In genomic region chr11:117875397-117876048, GRCh38 we compare ENCODE assay signal across 9 cellular contexts. TPM values are rescaled to one million over a fixed set of nuclear protein-coding genes. Genes with fewer than 3 reads are reported as not detected.
A peak's percentile ranks its signal among the peaks of the same experiment; 100 is the strongest.
DNase-seq lines count a peak whose midpoint lies in the region; ATAC-seq and TF ChIP-seq lines count a peak whose summit lies in the region.
"Had no signal": no experiment of that assay in that cellular context is flagged by ENCODE, and none has a peak within 500 bp of the region (broad histone marks: within the 10 kb centered on the region; RNA-seq: fewer than 3 reads in every experiment).

No MANE protein-coding gene starts in this region.

- POLR2A ChIA-PET in PC-9 (lab: Charles Lee; ENCODE audit: unreplicated experiment) = no interaction called here

- H3K4me1 Mint-ChIP-seq in activated naive CD4-positive, alpha-beta T cell treated with anti-CD3 and anti-CD28 coated beads, Interleukin-2, amount 50 U/mL, for 24 hours = peaks cover 24% of the 10 kb centered on the region

- peaks cover 2% of the 10 kb centered on the region for H3K36me3 Mint-ChIP-seq in activated naive CD4-positive, alpha-beta T cell treated with anti-CD3 and anti-CD28 coated beads, Interleukin-2, amount 50 U/mL, for 24 hours

- H3K27ac ChIP-seq in left lung = peak overlapping the region in 1 of 2 donors; percentile 60
- peak overlapping the region; percentile 85 for H3K27ac ChIP-seq in temporal lobe (ENCODE audit: low read depth, low read length)
- H3K27ac ChIP-seq in PC-9 = no peak overlapping the region

- DNase-seq in BE2C = peak; percentile 43
- DNase-seq in NCI-H146 treated with DMSO at 0.1 percent for 48 hours (lab: John Stamatoyannopoulos, UW; ENCODE audit: unreplicated experiment) = peak; percentile 32
- DNase-seq in left lung = no peak
- no peak for DNase-seq in iPS-NIHi7 (ENCODE audit: extremely low spot score)
- DNase-seq in GDM1 (lab: John Stamatoyannopoulos, UW) = no peak
- DNase-seq in PC-9 = no peak

- H3K27me3 Mint-ChIP-seq in activated naive CD4-positive, alpha-beta T cell treated with anti-CD3 and anti-CD28 coated beads, Interleukin-2, amount 50 U/mL, for 24 hours = peaks cover 32% of the 10 kb centered on the region

- H3K9me2 ChIP-seq in PC-9 (ENCODE audit: insufficient read depth) = no peaks in the 10 kb centered on the region

- no peaks in the 10 kb centered on the region for H3K79me2 ChIP-seq in PC-9 (ENCODE audit: low read depth)

- no peaks in the 10 kb centered on the region for H4K20me1 ChIP-seq in PC-9 (ENCODE audit: insufficient read depth)

- H3K4me2 ChIP-seq in PC-9 = no peak overlapping the region

- no peak overlapping the region for H3K27ac Mint-ChIP-seq in activated naive CD4-positive, alpha-beta T cell treated with anti-CD3 and anti-CD28 coated beads, Interleukin-2, amount 50 U/mL, for 24 hours

- no peaks in the 10 kb centered on the region for H3F3A ChIP-seq in PC-9 (ENCODE audit: insufficient read depth, low read depth)

- H3K27me3 ChIP-seq in BE2C = no peaks in the 10 kb centered on the region
- H3K27me3 ChIP-seq in left lung = peaks cover 34 to 72% of the 10 kb centered on the region in 2 donors
- peaks cover 98% of the 10 kb centered on the region for H3K27me3 ChIP-seq in PC-9 (ENCODE audit: insufficient read depth, low read depth)

- intact Hi-C loops in left lung (cut with DNase I) (no loop called here), PC-9 (cut with micrococcal nuclease; ENCODE audit: unreplicated experiment) (no loop called here)

- H3K36me3 ChIP-seq in BE2C (no peaks in the 10 kb centered on the region), left lung (no peaks in the 10 kb centered on the region), PC-9 (ENCODE audit: low read depth) (no peaks in the 10 kb centered on the region)

- TF ChIP-seq CTCF in BE2C (IDR thresholded peaks at IDR 0.05; ENCODE audit: low read depth, low read length) (no peak), left lung (IDR thresholded peaks at IDR 0.05) (no peak), PC-9 (conservative IDR thresholded peaks at IDR 0.05) (no peak)

- H3K4me1 ChIP-seq in BE2C = peaks cover 36% of the 10 kb centered on the region
- H3K4me1 ChIP-seq in left lung = peaks cover 5 to 53% of the 10 kb centered on the region in 2 donors
- no peaks in the 10 kb centered on the region for H3K4me1 ChIP-seq in PC-9 (replicated peaks; ENCODE audit: insufficient read depth)

- H2AFZ ChIP-seq in PC-9 = no peak overlapping the region

- CTCF ChIA-PET in PC-9 (lab: Charles Lee) = interaction anchor here (0.5 kb wide), 1 partner anchor 58 kb away, joined by 12 read pairs; no protein-coding TSS in a partner anchor

- ATAC-seq in left lung = peak; percentile 8

- no TSS peak for BruUV-seq in PC-9 (replicated peaks; lab: Mats Ljungman, UMichigan)

- no peaks in the 10 kb centered on the region for H3K9me3 Mint-ChIP-seq in activated naive CD4-positive, alpha-beta T cell treated with anti-CD3 and anti-CD28 coated beads, Interleukin-2, amount 50 U/mL, for 24 hours

- no peaks in the 10 kb centered on the region for H3K9me3 ChIP-seq in BE2C
- H3K9me3 ChIP-seq in left lung = no peaks in the 10 kb centered on the region
- no peaks in the 10 kb centered on the region for H3K9me3 ChIP-seq in PC-9 (ENCODE audit: insufficient read depth, low read depth)

- peak overlapping the region; percentile 98 for H3K4me3 ChIP-seq in BE2C (ENCODE audit: low read depth, low read length)
- H3K4me3 ChIP-seq in left lung = peak overlapping the region; percentile 40 to 47
- no peak overlapping the region for H3K4me3 ChIP-seq in PC-9

- peak overlapping the region; percentile 45 for H3K4me3 Mint-ChIP-seq in activated naive CD4-positive, alpha-beta T cell treated with anti-CD3 and anti-CD28 coated beads, Interleukin-2, amount 50 U/mL, for 24 hours

RNA-seq across cellular contexts. Expression of gene FXYD6, which starts 0.9 kb away (rescaled TPM):
- 242 TPM for polyA plus RNA-seq in BE2C (2012; ENCODE audit: insufficient read depth, insufficient read length, low read depth)
- total RNA-seq in left lung (10 to 100 TPM; 41.4 to 55.0 TPM), temporal lobe (149 TPM), PC-9 (2021) (0.20 and 0.48 TPM in 2 replicates)

RNA-seq across cellular contexts. Expression of gene FXYD2, which starts 51.0 kb away (rescaled TPM):
- polyA plus RNA-seq in BE2C (2012; ENCODE audit: insufficient read depth, insufficient read length, low read depth) = 0.77 TPM
- total RNA-seq in left lung (1 to 10 TPM; 1.2 to 4.4 TPM), temporal lobe (0.49 TPM), PC-9 (2021) (not detected in 2 replicates)

RNA-seq across cellular contexts. Expression of gene TMPRSS13, which starts 53.7 kb away (rescaled TPM):
- polyA plus RNA-seq in BE2C (2012; ENCODE audit: insufficient read depth, insufficient read length, low read depth) = not detected
- total RNA-seq in left lung (1 to 10 TPM; 4.6 to 5.4 TPM), temporal lobe (0.25 TPM), PC-9 (2021) (18.5 and 21.7 TPM in 2 replicates)
- total RNA-seq: renal cortical epithelial cell had no signal

Comparison
In these comparisons a context has a peak if more than half of its experiments do, and no peak if none do; other contexts are left out.
1. DNase-seq: peak in BE2C (single experiment) and NCI-H146 treated with DMSO at 0.1 percent for 48 hours (single experiment); none in left lung (0 of 2), iPS-NIHi7 (single experiment), GDM1 (single experiment) and PC-9 (0 of 2).
2. RNA of gene FXYD6, which starts 0.9 kb away (total RNA-seq): 149 TPM in temporal lobe (single experiment) and 41.4 to 55.0 TPM in left lung; 0.20 to 0.48 TPM in PC-9; every median in the first group is over 10 times any median in the second.